Comparison of ENCODE assay signal across 8 cellular contexts in the genomic region with DNA sequence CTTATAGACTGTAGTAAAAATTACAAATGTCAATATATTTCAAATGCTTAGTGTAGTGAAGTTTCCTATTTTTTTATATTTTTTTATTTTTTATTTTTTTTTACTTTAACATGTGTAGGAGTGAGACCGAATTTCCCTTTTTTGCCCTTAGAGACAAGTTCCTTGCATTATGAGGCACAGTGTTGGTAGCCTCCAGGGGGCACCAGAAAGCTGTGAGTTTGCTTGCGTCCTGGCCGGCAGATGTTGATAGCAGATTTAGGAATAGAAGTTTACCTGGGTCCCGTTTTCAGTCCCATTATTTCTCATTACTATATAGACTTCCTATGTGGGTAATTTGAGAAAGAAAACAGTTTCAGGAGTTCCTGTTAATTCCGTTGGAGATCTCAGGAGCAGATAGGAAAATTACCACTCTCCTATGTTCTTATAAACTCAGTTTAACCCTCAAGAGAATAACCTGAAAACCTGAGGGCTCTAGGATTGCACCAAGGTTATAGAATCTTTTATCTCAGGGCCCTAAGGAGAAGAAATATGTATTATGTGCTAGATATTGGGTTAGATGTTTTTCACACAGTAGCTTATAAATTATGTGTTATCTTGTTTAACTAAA.
DNase-seq lines count a peak whose midpoint lies in the region; TF ChIP-seq lines count a peak whose summit lies in the region.

No MANE protein-coding gene starts in this region.

- BruUV-seq in MCF 10A (replicated peaks; lab: Mats Ljungman, UMichigan) = no TSS peak

- H3K9me3 ChIP-seq in HAP-1 = no peaks in the 10 kb centered on the region
- no peaks in the 10 kb centered on the region for H3K9me3 ChIP-seq in SJSA1 (replicated peaks)

- no peak overlapping the region for H3K4me3 Mint-ChIP-seq in MCF 10A (ENCODE audit: unreplicated experiment)

- TF ChIP-seq CTCF in LNCaP clone FGC (IDR thresholded peaks at IDR 0.05; ENCODE audit: control insufficient read depth, extremely low read depth, insufficient read depth) (peak; percentile 85), MCF 10A (IDR thresholded peaks at IDR 0.05; ENCODE audit: unreplicated experiment) (peak; percentile 73)

- CTCF ChIA-PET in MCF 10A (lab: Yijun Ruan, JAX) = interaction anchor here (0.6 to 5.3 kb wide), 37 partner anchors 10 to 660 kb away, joined by 3 to 33 read pairs (median 4); no protein-coding TSS in a partner anchor

- H3K27me3 ChIP-seq in HAP-1 (ENCODE audit: low read depth) = no peaks in the 10 kb centered on the region
- H3K27me3 ChIP-seq in SJSA1 (replicated peaks) = peaks cover 8% of the 10 kb centered on the region; the same call in 1 of the 2 replicates

- no peak overlapping the region for H3K27ac ChIP-seq in SJSA1

- no peak overlapping the region for H3K27ac Mint-ChIP-seq in MCF 10A (ENCODE audit: low read depth, unreplicated experiment)

- H3K36me3 ChIP-seq in HAP-1 (replicated peaks) = no peaks in the 10 kb centered on the region
- no peaks in the 10 kb centered on the region for H3K36me3 ChIP-seq in SJSA1

- H3K27me3 Mint-ChIP-seq in MCF 10A (ENCODE audit: insufficient read depth, unreplicated experiment) = no peaks in the 10 kb centered on the region

- H3K4me3 ChIP-seq in HAP-1 (no peak overlapping the region), LNCaP clone FGC (ENCODE audit: low read depth, low read length) (no peak overlapping the region), SJSA1 (no peak overlapping the region)

- no peaks in the 10 kb centered on the region for H3K9me3 Mint-ChIP-seq in MCF 10A (ENCODE audit: unreplicated experiment)

- DNase-seq in NCI-H2196 (lab: John Stamatoyannopoulos, UW; ENCODE audit: unreplicated experiment) = peak; percentile 40
- DNase-seq in NCI-H2196 treated with DMSO at 0.1 percent for 48 hours (lab: John Stamatoyannopoulos, UW; ENCODE audit: unreplicated experiment) = no peak
- DNase-seq in HAP-1 (ENCODE audit: low spot score in 2 of 2) = peak; percentile 64 to 88
- peak; percentile 47 for DNase-seq in LNCaP clone FGC (ENCODE audit: low read depth)
- DNase-seq in SJSA1 (ENCODE audit: low read depth in 1 of 2, low spot score in 2 of 2) = peak; percentile 31 to 52
- peak; percentile 79 for DNase-seq in MCF 10A (ENCODE audit: unreplicated experiment)
- DNase-seq in kidney tubule cell (ENCODE audit: low spot score) = peak; percentile 70
- DNase-seq in stimulated activated CD8-positive, alpha-beta memory T cell treated with anti-CD3 and anti-CD28 coated beads, Interleukin-12 subunit alpha, Interleukin-12 subunit beta, amount 100 ng/mL, for 24 hours (ENCODE audit: extremely low read depth) = peak; percentile 7

- intact Hi-C loops in MCF 10A (cut with micrococcal nuclease) = loop anchor here (1.0 to 5.0 kb wide), 2 partner anchors 329 to 655 kb away; no protein-coding TSS in a partner anchor

- H3K36me3 Mint-ChIP-seq in MCF 10A (ENCODE audit: insufficient read depth, unreplicated experiment) = peaks cover 6% of the 10 kb centered on the region

- POLR2A ChIA-PET in MCF 10A (lab: Yijun Ruan, JAX) = interaction anchor here (0.5 to 1.1 kb wide), 5 partner anchors 10 to 183 kb away, joined by 3 to 4 read pairs (median 3); no protein-coding TSS in a partner anchor

- H3K4me1 ChIP-seq in HAP-1 (0 out of 2 replicates have a peak, but pooled peaks cover 4% of the 10 kb centered on the region), SJSA1 (replicated peaks) (no peaks in the 10 kb centered on the region)

- no peaks in the 10 kb centered on the region for H3K4me1 Mint-ChIP-seq in MCF 10A (ENCODE audit: insufficient read depth, unreplicated experiment)

- in situ Hi-C loops in HAP-1 (cut with MboI; ENCODE audit: low sequenced_read_pairs) = loop anchor here (25.0 kb wide), 1 partner anchor 490 kb away; no protein-coding TSS in a partner anchor
